In the genomic region with DNA sequence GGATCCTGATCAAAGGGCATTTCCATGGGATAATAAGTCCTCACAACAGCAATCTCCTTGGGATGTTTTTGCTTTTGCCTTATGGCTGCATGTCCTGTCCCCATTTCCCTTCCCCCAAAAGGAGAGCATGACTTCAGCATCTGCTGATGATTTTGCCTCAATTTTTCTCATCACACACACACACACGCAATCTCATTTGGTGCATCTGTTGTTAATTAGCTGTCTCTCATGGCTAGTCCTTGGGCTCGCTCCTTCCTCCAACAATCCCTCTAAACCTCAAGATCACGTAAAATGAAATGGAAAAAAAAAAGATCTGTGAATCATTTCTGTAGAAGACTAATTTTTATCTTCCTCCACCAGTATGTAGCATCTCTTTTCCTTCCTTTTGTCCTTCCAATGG, we compare ENCODE assay signal across 17 cellular contexts.
DNase-seq lines count a peak whose midpoint lies in the region; ATAC-seq, FAIRE-seq and TF ChIP-seq lines count a peak whose summit lies in the region.
"Had no signal": no experiment of that assay in that cellular context is flagged by ENCODE, and none has a peak within 500 bp of the region (broad histone marks: within the 10 kb centered on the region; RNA-seq: fewer than 3 reads in every experiment).

No MANE protein-coding gene starts in this region.

- H3K9ac ChIP-seq in H1 (replicated peaks in 1 of 4; ENCODE audit: extremely low read depth in 1 of 4, low read depth in 3 of 4, low read length in 3 of 4), result no peak overlapping the region

- no peak overlapping the region for H2BK5ac ChIP-seq in H1 (ENCODE audit: low read depth, low read length)

- H3K79me1 ChIP-seq in H1 (ENCODE audit: low read depth, low read length), result no peaks in the 10 kb centered on the region

- H3K23me2 ChIP-seq in H1 (ENCODE audit: low read depth, low read length), result no peaks in the 10 kb centered on the region

- H4K91ac ChIP-seq in H1 (replicated peaks; ENCODE audit: insufficient read length, low read length), result no peak overlapping the region

- H4K8ac ChIP-seq in H1 (ENCODE audit: extremely low read depth, insufficient read depth, low read length), result no peak overlapping the region

- no peak overlapping the region for H2BK20ac ChIP-seq in H1 (ENCODE audit: low read length)

- H3K23ac ChIP-seq in H1 (ENCODE audit: insufficient read length), result no peak overlapping the region

- H3K18ac ChIP-seq in H1 (ENCODE audit: extremely low read depth, low read length), result no peak overlapping the region

- no peak overlapping the region for H2AK5ac ChIP-seq in H1 (ENCODE audit: low read depth, low read length)

- no peak overlapping the region for H2AFZ ChIP-seq in H1 (ENCODE audit: low read length)

- H3K36me3 ChIP-seq in H1 (ENCODE audit: control insufficient read depth in 2 of 4, insufficient read depth in 4 of 4, low read length in 3 of 4), result no peaks in the 10 kb centered on the region
- H3K36me3 ChIP-seq in upper lobe of left lung, result no peaks in the 10 kb centered on the region
- H3K36me3 ChIP-seq: Peyer's patch had no signal

- H4K20me1 ChIP-seq in H1 (replicated peaks in 1 of 2; ENCODE audit: control insufficient read depth in 1 of 2, insufficient read depth in 2 of 2, low read length in 2 of 2), result no peaks in the 10 kb centered on the region

- H3K9me3 ChIP-seq in H1 (ENCODE audit: insufficient read depth in 2 of 2, low read depth in 1 of 2, low read length in 1 of 2) (no peaks in the 10 kb centered on the region), upper lobe of left lung (no peaks in the 10 kb centered on the region)
- H3K9me3 ChIP-seq: Caco-2, Peyer's patch had no signal

- CTCF ChIA-PET in H1 (lab: Charles Lee; ENCODE audit: partially characterized antibody), result interaction anchor here (1.0 kb wide), 1 partner anchor 361 kb away, joined by 4 read pairs; no protein-coding TSS in a partner anchor

- H2BK120ac ChIP-seq in H1 (replicated peaks; ENCODE audit: low read depth, low read length), result no peak overlapping the region

- TF ChIP-seq EP300 in H1 (IDR thresholded peaks at IDR 0.05; ENCODE audit: borderline replicate concordance in 1 of 2, low read depth in 2 of 2, low read length in 2 of 2) (no peak), upper lobe of left lung (IDR thresholded peaks at IDR 0.05) (no peak)

- DNase-seq in D721Med (ENCODE audit: insufficient read length, low spot score) (no peak), NCI-H82 (lab: John Stamatoyannopoulos, UW) (peak; percentile 52), H1 (ENCODE audit: low read depth in 1 of 2, low spot score in 2 of 2) (no peak), KG1 (lab: John Stamatoyannopoulos, UW) (no peak), upper lobe of left lung (no peak), NCI-H2196 (lab: John Stamatoyannopoulos, UW; ENCODE audit: unreplicated experiment) (no peak), NCI-H2081 treated with DMSO at 0.1 percent for 48 hours (lab: John Stamatoyannopoulos, UW) (no peak)
- DNase-seq: ACHN, Caco-2, DMS53, NCI-H1092, NCI-H1694 treated with DMSO at 0.1 percent for 48 hours, NCI-H446 treated with DMSO at 0.1 percent for 48 hours, NCI-H774, Peyer's patch, SHP77 had no signal

- no peak overlapping the region for H3K14ac ChIP-seq in H1 (ENCODE audit: insufficient read length)

- no peak overlapping the region for H3K56ac ChIP-seq in H1 (replicated peaks; ENCODE audit: insufficient read length, low read depth, low read length)

- no peak overlapping the region for H3K4ac ChIP-seq in H1 (replicated peaks; ENCODE audit: insufficient read length, low read depth, low read length)

- no peak overlapping the region for H2BK12ac ChIP-seq in H1 (ENCODE audit: low read depth, low read length)

- no peak for ATAC-seq in upper lobe of left lung (ENCODE audit: low FRiP score in 2 of 2)
- ATAC-seq: K562 had no signal

- no peak overlapping the region for H3K4me2 ChIP-seq in H1 (ENCODE audit: insufficient read depth in 1 of 2, low read depth in 2 of 2, low read length in 2 of 2)

- TF ChIP-seq CTCF in D721Med (IDR thresholded peaks at IDR 0.05; ENCODE audit: insufficient read depth, missing control alignments), result no peak
- TF ChIP-seq CTCF in H1 (IDR thresholded peaks at IDR 0.05; ENCODE audit: control extremely low read depth in 1 of 3, insufficient read depth in 1 of 3, low read depth in 1 of 3, low read length in 3 of 3), result no peak
- no peak for TF ChIP-seq CTCF in upper lobe of left lung (IDR thresholded peaks at IDR 0.05)

- no peak overlapping the region for H4K5ac ChIP-seq in H1 (ENCODE audit: insufficient read length, low read depth, low read length)

- H3K79me2 ChIP-seq in H1 (ENCODE audit: control insufficient read depth in 1 of 2, insufficient read depth in 2 of 2, low read length in 2 of 2), result no peaks in the 10 kb centered on the region

- FAIRE-seq in D721Med (lab: Jason Lieb, UNC) (peak; percentile 71), H1 (lab: Jason Lieb, UNC) (peak; percentile 13)
- FAIRE-seq: K562 had no signal

- TF ChIP-seq RAD21 in H1 (IDR thresholded peaks at IDR 0.05 in 1 of 2, conservative IDR thresholded peaks at IDR 0.05 in 1 of 2; ENCODE audit: low read depth in 2 of 2, low read length in 2 of 2), result no peak

- no peak overlapping the region for H2BK15ac ChIP-seq in H1 (ENCODE audit: low read length)

- WGBS in H1 (ENCODE audit: extremely low coverage in 1 of 2, insufficient coverage in 1 of 2, insufficient read length in 1 of 2, insufficient replicate concordance in 2 of 2, low coverage in 1 of 2, low lambda C conversion rate in 2 of 2, missing lambda C conversion rate in 1 of 2), 2 experiments, result 90% methylated on average over 3 of the region's 3 CpGs; no CpG with 5 or more reads in 1 of the 2 experiments
- WGBS in upper lobe of left lung, 2 donors, result 68 to 83% methylated on average over 3 of the region's 3 CpGs

- H3K4me1 ChIP-seq in H1 (replicated peaks in 1 of 4; ENCODE audit: control insufficient read depth in 3 of 4, insufficient read depth in 4 of 4, low read length in 3 of 4), result no peaks in the 10 kb centered on the region
- H3K4me1 ChIP-seq in upper lobe of left lung, result no peaks in the 10 kb centered on the region
- H3K4me1 ChIP-seq: Caco-2, Peyer's patch had no signal

- POLR2A ChIA-PET in H1 (lab: Charles Lee; ENCODE audit: partially characterized antibody), result no interaction called here

- no peak overlapping the region for H3K4me3 ChIP-seq in H1 (ENCODE audit: extremely low read depth in 1 of 4, insufficient read depth in 2 of 4, low read depth in 3 of 4, low read length in 4 of 4)
- H3K4me3 ChIP-seq in upper lobe of left lung, result no peak overlapping the region
- H3K4me3 ChIP-seq: K562, Peyer's patch had no signal

- H3K27me3 ChIP-seq in H1 (replicated peaks in 1 of 4; ENCODE audit: control insufficient read depth in 3 of 4, extremely low read depth in 1 of 4, insufficient read depth in 3 of 4, low read length in 3 of 4) (no peaks in the 10 kb centered on the region), upper lobe of left lung (no peaks in the 10 kb centered on the region)
- H3K27me3 ChIP-seq: Peyer's patch had no signal

- no peak overlapping the region for H3K27ac ChIP-seq in H1 (ENCODE audit: low read depth, low read length)
- H3K27ac ChIP-seq in upper lobe of left lung, result no peak overlapping the region
- H3K27ac ChIP-seq: Peyer's patch had no signal

- no peak for TF ChIP-seq POLR2A in H1 (IDR thresholded peaks at IDR 0.05; ENCODE audit: control extremely low read depth in 1 of 2, low read depth in 2 of 2, low read length in 2 of 2)
- no peak for TF ChIP-seq POLR2A in upper lobe of left lung (IDR thresholded peaks at IDR 0.05)

TF ChIP-seq in H1, 55 proteins besides CTCF, POLR2A, EP300 and RAD21:
- TF ChIP-seq SIRT6 (IDR thresholded peaks at IDR 0.05; ENCODE audit: low read length) (no peak), RBBP5 (IDR thresholded peaks at IDR 0.05; ENCODE audit: borderline replicate concordance, low read depth, low read length) (no peak), SIN3A (conservative IDR thresholded peaks at IDR 0.05 in 1 of 2, IDR thresholded peaks at IDR 0.05 in 1 of 2; ENCODE audit: low read depth in 1 of 2, low read length in 2 of 2) (no peak), ATF3 (IDR thresholded peaks at IDR 0.05; ENCODE audit: insufficient read depth, low read depth, low read length) (no peak), RFX5 (IDR thresholded peaks at IDR 0.05; ENCODE audit: borderline replicate concordance, low read depth, low read length) (no peak), MAFK (IDR thresholded peaks at IDR 0.05; ENCODE audit: low read depth, low read length) (no peak), CREB1 (IDR thresholded peaks at IDR 0.05) (no peak), TEAD4 (IDR thresholded peaks at IDR 0.05; ENCODE audit: low read depth, low read length) (no peak), EGR1 (IDR thresholded peaks at IDR 0.05; ENCODE audit: borderline replicate concordance, low read depth, low read length) (no peak), SIX5 (IDR thresholded peaks at IDR 0.05; ENCODE audit: low read depth, low read length) (no peak), CHD1 (IDR thresholded peaks at IDR 0.05; ENCODE audit: low read depth, low read length) (no peak)
